Comparison of ENCODE assay signal across 29 cellular contexts in genomic region chr2:191670787-191671186, GRCh38.
"Had no signal": no experiment of that assay in that cellular context is flagged by ENCODE, and none has a peak within 500 bp of the region (broad histone marks: within the 10 kb centered on the region; RNA-seq: fewer than 3 reads in every experiment).

No MANE protein-coding gene starts in this region.

- FAIRE-seq: colon, endometrium, endothelial cell of umbilical vein had no signal

- H3K9me3 ChIP-seq: colonic mucosa, esophagus muscularis mucosa, esophagus squamous epithelium, gastrocnemius medialis, gastroesophageal sphincter, heart left ventricle, heart right ventricle had no signal

- H3K27ac ChIP-seq: colonic mucosa, coronary artery, dorsolateral prefrontal cortex, epithelial cell of prostate, esophagus muscularis mucosa, esophagus squamous epithelium, foreskin keratinocyte, gastrocnemius medialis, gastroesophageal sphincter, heart left ventricle, heart right ventricle, hepatocyte had no signal

- H3K27me3 ChIP-seq: colonic mucosa, esophagus squamous epithelium, foreskin keratinocyte, gastrocnemius medialis, gastroesophageal sphincter, hepatocyte had no signal

- H3K4me3 Mint-ChIP-seq: dendritic cell treated with granulocyte-macrophage colony-stimulating factor and Interleukin-4, amounts not matched to agents 40 ng/mL and 50 ng/mL, for 4 days; effector memory CD8-positive, alpha-beta T cell; endodermal cell had no signal

- ATAC-seq: effector memory CD8-positive, alpha-beta T cell; esophagus mucosa; foreskin keratinocyte; gastrocnemius medialis; gastroesophageal sphincter; heart left ventricle; heart right ventricle had no signal

- H3K27me3 Mint-ChIP-seq: dendritic cell treated with granulocyte-macrophage colony-stimulating factor and Interleukin-4, amounts not matched to agents 40 ng/mL and 50 ng/mL, for 4 days; effector memory CD8-positive, alpha-beta T cell had no signal

- H3K79me2 ChIP-seq: hepatocyte had no signal

- DNase-seq: colonic mucosa; cortex of kidney; dermis blood vessel endothelial cell; dorsolateral prefrontal cortex; effector CD4-positive, alpha-beta T cell; effector CD8-positive, alpha-beta T cell; effector memory CD4-positive, alpha-beta T cell; effector memory CD8-positive, alpha-beta T cell; endodermal cell; erythroblast; esophagus squamous epithelium; foreskin fibroblast; foreskin keratinocyte; foreskin melanocyte; gastrocnemius medialis; glutamatergic neuron; head of caudate nucleus; heart left ventricle; heart right ventricle had no signal

- H3K4me3 ChIP-seq: colonic mucosa, coronary artery, dorsolateral prefrontal cortex, esophagus muscularis mucosa, esophagus squamous epithelium, gastrocnemius medialis, gastroesophageal sphincter, heart left ventricle, heart right ventricle, hepatocyte had no signal

- H3K9me3 Mint-ChIP-seq: dendritic cell treated with granulocyte-macrophage colony-stimulating factor and Interleukin-4, amounts not matched to agents 40 ng/mL and 50 ng/mL, for 4 days; effector memory CD8-positive, alpha-beta T cell; endodermal cell had no signal

- H3K4me2 ChIP-seq: hepatocyte had no signal

- H2AFZ ChIP-seq: hepatocyte had no signal

- H3K36me3 ChIP-seq: colonic mucosa, esophagus muscularis mucosa, esophagus squamous epithelium, gastrocnemius medialis, gastroesophageal sphincter, heart left ventricle, heart right ventricle had no signal

- H3K27ac Mint-ChIP-seq: dendritic cell treated with granulocyte-macrophage colony-stimulating factor and Interleukin-4, amounts not matched to agents 40 ng/mL and 50 ng/mL, for 4 days; effector memory CD8-positive, alpha-beta T cell; endodermal cell had no signal

- H3K4me1 ChIP-seq: colonic mucosa, esophagus muscularis mucosa, esophagus squamous epithelium, foreskin keratinocyte, gastrocnemius medialis, gastroesophageal sphincter had no signal
